In genomic region chr12:84891106-84891838, GRCh38 we compare ENCODE assay signal across 17 cellular contexts. TPM values are rescaled to one million over a fixed set of nuclear protein-coding genes. Genes with fewer than 3 reads are reported as not detected.
DNase-seq lines count a peak whose midpoint lies in the region; ATAC-seq and TF ChIP-seq lines count a peak whose summit lies in the region.
"Had no signal": no experiment of that assay in that cellular context is flagged by ENCODE, and none has a peak within 500 bp of the region (broad histone marks: within the 10 kb centered on the region; RNA-seq: fewer than 3 reads in every experiment).

No MANE protein-coding gene starts in this region.

- DNase-seq in COLO829 (ENCODE audit: low spot score) (peak; percentile 33), SK-N-MC (ENCODE audit: low read depth, low spot score) (peak; percentile 87), fibroblast of gingiva (ENCODE audit: low read depth) (peak; percentile 53), iris pigment epithelial cell (ENCODE audit: low read depth) (peak; percentile 93), putamen (ENCODE audit: low spot score) (no peak), upper lobe of right lung (no peak), transverse colon (no peak)
- DNase-seq: DMS53; NCI-H1417 treated with DMSO at 0.1 percent for 48 hours; NCI-H2029; NCI-H2171; NCI-H69; NK-92 treated with Interleukin-12 subunit alpha and Interleukin-12 subunit beta, amount 100 ng/mL, for 24 hours; RPMI8226 had no signal

- TF ChIP-seq CTCF in upper lobe of right lung (IDR thresholded peaks at IDR 0.05) (no peak), transverse colon (IDR thresholded peaks at IDR 0.05) (no peak)

- H3K9me3 ChIP-seq in SK-N-MC (ENCODE audit: low read depth, low read length) (no peaks in the 10 kb centered on the region), upper lobe of right lung (no peaks in the 10 kb centered on the region), transverse colon (no peaks in the 10 kb centered on the region)
- H3K9me3 ChIP-seq: A549, HAP-1 had no signal

- H3K27me3 ChIP-seq in upper lobe of right lung = no peaks in the 10 kb centered on the region
- no peaks in the 10 kb centered on the region for H3K27me3 ChIP-seq in transverse colon

- no peak for TF ChIP-seq POLR2A in transverse colon (IDR thresholded peaks at IDR 0.05)

- ATAC-seq in upper lobe of right lung = no peak
- ATAC-seq: A549 had no signal

- H3K27ac ChIP-seq in SK-N-MC = peak overlapping the region; percentile 97
- H3K27ac ChIP-seq in upper lobe of right lung = no peak overlapping the region
- no peak overlapping the region for H3K27ac ChIP-seq in transverse colon
- H3K27ac ChIP-seq: A549 had no signal

- in situ Hi-C loops in transverse colon (cut with MboI; ENCODE audit: low pct_ligation_motif_present in 1 of 4, low pct_unique_long_range_greater_than_20kb in 1 of 4, low sequenced_read_pairs in 3 of 4) = loop anchor here in 1 of 4 donors (25.0 kb wide), 1 partner anchor 146 kb away; the partner anchor contains the start of genes LRRIQ1 and TSPAN19

- H3K4me3 ChIP-seq in SK-N-MC (peak overlapping the region; percentile 71), upper lobe of right lung (no peak overlapping the region), transverse colon (no peak overlapping the region)
- H3K4me3 ChIP-seq: A549, HAP-1 had no signal

- H3K36me3 ChIP-seq in SK-N-MC (ENCODE audit: insufficient read depth, low read length) = no peaks in the 10 kb centered on the region
- H3K36me3 ChIP-seq in upper lobe of right lung = no peaks in the 10 kb centered on the region
- H3K36me3 ChIP-seq in transverse colon = no peaks in the 10 kb centered on the region
- H3K36me3 ChIP-seq: HAP-1 had no signal

- WGBS in transverse colon (ENCODE audit: low coverage in 1 of 2), 2 donors = 63 to 77% methylated on average over 5 of the region's 5 CpGs

- H3K4me1 ChIP-seq in upper lobe of right lung (no peaks in the 10 kb centered on the region), transverse colon (no peaks in the 10 kb centered on the region)
- H3K4me1 ChIP-seq: A549, HAP-1 had no signal

- peak overlapping the region; percentile 47 for H3K9ac ChIP-seq in SK-N-MC (ENCODE audit: insufficient read length)

- intact Hi-C loops in upper lobe of right lung (cut with DNase I) (no loop called here), transverse colon (cut with DNase I; ENCODE audit: low total_unique reads) (no loop called here)

- no peak for TF ChIP-seq EP300 in transverse colon (IDR thresholded peaks at IDR 0.05; ENCODE audit: low read depth)

RNA-seq across cellular contexts. Expression of gene SLC6A15, which starts 21.3 kb away (rescaled TPM):
- total RNA-seq in upper lobe of right lung (not detected), transverse colon (under 1 TPM in 3 of 4 donors, not detected in 1; 0.27 to 0.79 (median 0.37) TPM)
- total RNA-seq: OCI-LY7 had no signal

Comparison
In these comparisons a context has a peak if more than half of its experiments do, and no peak if none do; other contexts are left out.
1. DNase-seq: peak in COLO829 (single experiment), SK-N-MC (single experiment), fibroblast of gingiva (single experiment) and iris pigment epithelial cell (single experiment); none in putamen (single experiment), upper lobe of right lung (single experiment) and transverse colon (single experiment).